In genomic region chr6:3159805-3160781, GRCh38 we compare ENCODE assay signal across 8 cellular contexts. TPM values are rescaled to one million over a fixed set of nuclear protein-coding genes. Genes with fewer than 3 reads are reported as not detected.
DNase-seq lines count a peak whose midpoint lies in the region; ATAC-seq and TF ChIP-seq lines count a peak whose summit lies in the region.

No MANE protein-coding gene starts in this region.

- H3K36me3 ChIP-seq in gastroesophageal sphincter, result peaks cover 0 to 6% of the 10 kb centered on the region in 2 donors

- no peak for TF ChIP-seq CTCF in gastroesophageal sphincter (IDR thresholded peaks at IDR 0.05)
- TF ChIP-seq CTCF in GM20000 (IDR thresholded peaks at IDR 0.05; ENCODE audit: extremely low read depth, missing control alignments), result no peak

- ATAC-seq in gastroesophageal sphincter (peak; percentile 13), GM21825 (IDR thresholded peaks at IDR 0.05; ENCODE audit: unreplicated experiment) (no peak), HG02623 (IDR thresholded peaks at IDR 0.05; ENCODE audit: unreplicated experiment) (no peak)

- TF ChIP-seq POLR2A in gastroesophageal sphincter (IDR thresholded peaks at IDR 0.05), result peak in 1 of 2 donors; percentile 29

- H3K9me3 ChIP-seq in gastroesophageal sphincter, result no peaks in the 10 kb centered on the region

- WGBS in gastroesophageal sphincter (ENCODE audit: low coverage in 1 of 2), 2 donors, result 19 to 58% methylated on average over 6 of the region's 31 CpGs

- TF ChIP-seq EP300 in gastroesophageal sphincter (IDR thresholded peaks at IDR 0.05), result no peak

- peak overlapping the region in 1 of 2 donors; percentile 2 for H3K4me3 ChIP-seq in gastroesophageal sphincter

- H3K27ac ChIP-seq in gastroesophageal sphincter, result peak overlapping the region; percentile 56 to 100 (median 98)

- no peaks in the 10 kb centered on the region for H3K27me3 ChIP-seq in gastroesophageal sphincter

- DNase-seq in CD1c-positive myeloid dendritic cell (ENCODE audit: extremely low spot score), result peak; percentile 62
- peak; percentile 83 for DNase-seq in NCI-H2227 treated with DMSO at 0.1 percent for 48 hours (lab: John Stamatoyannopoulos, UW)
- DNase-seq in activated T-cell treated with anti-CD3 and anti-CD28 coated beads for 1 hour (ENCODE audit: low read depth), result peak; percentile 59
- DNase-seq in stimulated activated CD4-positive, alpha-beta T cell treated with anti-CD3 and anti-CD28 coated beads, Interleukin-2, amount 100 ng/mL, for 24 hours, result peak; percentile 48 to 50
- no peak for DNase-seq in GM20000 (ENCODE audit: low spot score)

- peaks cover 0 to 74% (median 4%) of the 10 kb centered on the region in 3 donors for H3K4me1 ChIP-seq in gastroesophageal sphincter

RNA-seq across cellular contexts. Expression of gene TUBB2A, which starts 2.7 kb away (rescaled TPM):
- 100 to 1,000 TPM in 2 of 4 donors, 10 to 100 TPM in 2; 74.6 to 219 (median 119) TPM for total RNA-seq in gastroesophageal sphincter

RNA-seq across cellular contexts. Expression of gene BPHL, which starts 41.6 kb away (rescaled TPM):
- total RNA-seq in gastroesophageal sphincter, result 10 to 100 TPM in 1 of 4 donors, 1 to 10 TPM in 3; 4.8 to 16.6 (median 6.5) TPM
